ENCODE assay signal across 7 cellular contexts in genomic region chr9:126580319-126580718, GRCh38. TPM values are rescaled to one million over a fixed set of nuclear protein-coding genes. Genes with fewer than 3 reads are reported as not detected.
"Had no signal": no experiment of that assay in that cellular context is flagged by ENCODE, and none has a peak within 500 bp of the region (broad histone marks: within the 10 kb centered on the region; RNA-seq: fewer than 3 reads in every experiment).

No MANE protein-coding gene starts in this region.

RNA-seq across cellular contexts. Expression of gene LMX1B, which starts 33.4 kb away (rescaled TPM):
- total RNA-seq: OCI-LY7, PC-9, Peyer's patch, RPMI7951, SJSA1, T-cell had no signal
- polyA plus RNA-seq: SK-N-SH had no signal
